Comparison of ENCODE assay signal across 9 cellular contexts in genomic region chr7:16668049-16668858, GRCh38. TPM values are rescaled to one million over a fixed set of nuclear protein-coding genes. Genes with fewer than 3 reads are reported as not detected.
A peak's percentile ranks its signal among the peaks of the same experiment; 100 is the strongest.
DNase-seq lines count a peak whose midpoint lies in the region; ATAC-seq, FAIRE-seq and TF ChIP-seq lines count a peak whose summit lies in the region.
"Had no signal": no experiment of that assay in that cellular context is flagged by ENCODE, and none has a peak within 500 bp of the region (broad histone marks: within the 10 kb centered on the region; RNA-seq: fewer than 3 reads in every experiment).

No MANE protein-coding gene starts in this region.

- H3K4me2 ChIP-seq in hepatocyte: peak overlapping the region; percentile 37

- peaks cover 73% of the 10 kb centered on the region for H3K79me2 ChIP-seq in hepatocyte

- peak; percentile 72 to 75 for DNase-seq in HL-60 (ENCODE audit: low read depth in 1 of 2, low spot score in 1 of 2)
- peak; percentile 91 for DNase-seq in hepatocyte (ENCODE audit: low spot score)
- DNase-seq in thyroid gland: peak; percentile 85 to 88
- DNase-seq in endothelial cell (ENCODE audit: low spot score): no peak
- DNase-seq in small intestine: no peak
- no peak for DNase-seq in NCI-H510A (lab: John Stamatoyannopoulos, UW)

- H3K27me3 ChIP-seq in HL-60 (ENCODE audit: insufficient read depth, poor library complexity, severe bottlenecking) (no peaks in the 10 kb centered on the region), hepatocyte (no peaks in the 10 kb centered on the region), thyroid gland (no peaks in the 10 kb centered on the region), small intestine (ENCODE audit: control insufficient read depth in 2 of 2, insufficient read depth in 2 of 2, low read length in 2 of 2) (no peaks in the 10 kb centered on the region)

- H3K27ac Mint-ChIP-seq in endothelial cell (ENCODE audit: unreplicated experiment): no peak overlapping the region

- TF ChIP-seq POLR2A in thyroid gland (IDR thresholded peaks at IDR 0.05): peak in 1 of 2 donors; percentile 62

- H2AFZ ChIP-seq in hepatocyte: no peak overlapping the region

- H3K36me3 ChIP-seq in hepatocyte (replicated peaks; ENCODE audit: insufficient read depth, low read depth): no peaks in the 10 kb centered on the region
- no peaks in the 10 kb centered on the region for H3K36me3 ChIP-seq in thyroid gland
- H3K36me3 ChIP-seq in small intestine (ENCODE audit: control insufficient read depth in 2 of 2, insufficient read depth in 2 of 2, low read length in 2 of 2): peaks cover 0 to 3% of the 10 kb centered on the region in 2 donors

- 35% methylated on average over 11 of the region's 11 CpGs for WGBS in hepatocyte (ENCODE audit: low lambda C conversion rate, missing lambda C conversion rate)
- 36 to 44% methylated on average over 11 of the region's 11 CpGs for WGBS in thyroid gland, 2 donors
- WGBS in small intestine, 3 donors: 61 to 77% (median 74%) methylated on average over 11 of the region's 11 CpGs

- ATAC-seq in activated CD4-positive, CD25-positive, alpha-beta regulatory T cell treated with anti-CD3 and anti-CD28 coated beads, Interleukin-2, amount 50 U/mL, for 24 hours: no peak

- H3K4me3 ChIP-seq in HL-60 (replicated peaks; ENCODE audit: insufficient read depth, low read length): no peak overlapping the region
- no peak overlapping the region for H3K4me3 ChIP-seq in WI38 (ENCODE audit: low read depth, low read length)
- no peak overlapping the region for H3K4me3 ChIP-seq in hepatocyte
- no peak overlapping the region for H3K4me3 ChIP-seq in thyroid gland (replicated peaks in 1 of 3)
- H3K4me3 ChIP-seq in small intestine (ENCODE audit: low read depth in 1 of 2, low read length in 2 of 2): no peak overlapping the region

- peak overlapping the region; percentile 45 for H3K27ac ChIP-seq in HL-60 (replicated peaks)
- peak overlapping the region; percentile 93 for H3K27ac ChIP-seq in hepatocyte
- peak overlapping the region; percentile 83 to 95 (median 85) for H3K27ac ChIP-seq in thyroid gland
- no peak overlapping the region for H3K27ac ChIP-seq in small intestine (ENCODE audit: low read depth in 1 of 2, low read length in 1 of 2)

- no peak for TF ChIP-seq CTCF in HL-60 (IDR thresholded peaks at IDR 0.05; ENCODE audit: insufficient read depth, low read length)
- 0 out of 2 replicates have a peak, but pooled peaks have one; percentile 11 for TF ChIP-seq CTCF in WI38 (IDR thresholded peaks at IDR 0.05; ENCODE audit: low read depth, low read length)
- TF ChIP-seq CTCF in hepatocyte (IDR thresholded peaks at IDR 0.05; ENCODE audit: poor library complexity): no peak
- TF ChIP-seq CTCF in thyroid gland (IDR thresholded peaks at IDR 0.05): peak in 2 of 6 experiments; percentile 22 to 30
- TF ChIP-seq CTCF in endothelial cell (IDR thresholded peaks at IDR 0.05; ENCODE audit: unreplicated experiment): no peak

- H3K36me3 Mint-ChIP-seq in endothelial cell (ENCODE audit: low read depth, unreplicated experiment): peaks cover 29% of the 10 kb centered on the region

- H3K9me3 ChIP-seq in hepatocyte (ENCODE audit: low read depth) (no peaks in the 10 kb centered on the region), thyroid gland (no peaks in the 10 kb centered on the region), small intestine (ENCODE audit: control insufficient read depth, low read depth) (no peaks in the 10 kb centered on the region)

- H4K20me1 ChIP-seq in hepatocyte (ENCODE audit: insufficient read depth, poor library complexity, severe bottlenecking): no peaks in the 10 kb centered on the region

- peaks cover 18% of the 10 kb centered on the region for H3K4me1 ChIP-seq in hepatocyte (ENCODE audit: insufficient read depth)
- H3K4me1 ChIP-seq in thyroid gland: peaks cover 16 to 20% of the 10 kb centered on the region in 2 donors
- no peaks in the 10 kb centered on the region for H3K4me1 ChIP-seq in small intestine (ENCODE audit: control insufficient read depth in 2 of 2, insufficient read depth in 1 of 2, low read depth in 1 of 2, low read length in 1 of 2)

- FAIRE-seq in small intestine (lab: Jason Lieb, UNC): no peak

- no peaks in the 10 kb centered on the region for H3K9me2 ChIP-seq in hepatocyte (replicated peaks; ENCODE audit: insufficient read depth)

- H3K9me3 Mint-ChIP-seq in endothelial cell (ENCODE audit: unreplicated experiment): no peaks in the 10 kb centered on the region
- H3K9me3 Mint-ChIP-seq: central memory CD8-positive, alpha-beta T cell had no signal

- peaks cover 9% of the 10 kb centered on the region for H3K4me1 Mint-ChIP-seq in endothelial cell (ENCODE audit: unreplicated experiment)

- intact Hi-C loops in thyroid gland (cut with DNase I): no loop called here

- peaks cover 4% of the 10 kb centered on the region for H3K27me3 Mint-ChIP-seq in endothelial cell (ENCODE audit: unreplicated experiment)
- H3K27me3 Mint-ChIP-seq: central memory CD8-positive, alpha-beta T cell had no signal

- H3K4me3 Mint-ChIP-seq in endothelial cell (ENCODE audit: unreplicated experiment): no peak overlapping the region
- H3K4me3 Mint-ChIP-seq: central memory CD8-positive, alpha-beta T cell had no signal

RNA-seq across cellular contexts. Expression of gene BZW2, which starts 22.3 kb away (rescaled TPM):
- 96.7 and 97.7 TPM in 2 replicates for total RNA-seq in hepatocyte
- polyA plus RNA-seq in hepatocyte: 60.5 and 72.1 TPM in 2 replicates
- 10 to 100 TPM; 63.0 to 69.0 (median 66.8) TPM for total RNA-seq in thyroid gland
- 141 TPM for total RNA-seq in endothelial cell (ENCODE audit: unreplicated experiment)
- 10 to 100 TPM; 21.9 to 60.6 (median 30.5) TPM for polyA plus RNA-seq in small intestine

RNA-seq across cellular contexts. Expression of gene ANKMY2, which starts 22.7 kb away (rescaled TPM):
- 42.5 and 48.0 TPM in 2 replicates for total RNA-seq in hepatocyte
- polyA plus RNA-seq in hepatocyte: 30.7 and 31.5 TPM in 2 replicates
- 10 to 100 TPM; 21.2 to 35.1 (median 23.9) TPM for total RNA-seq in thyroid gland
- 20.5 TPM for total RNA-seq in endothelial cell (ENCODE audit: unreplicated experiment)
- polyA plus RNA-seq in small intestine: 10 to 100 TPM; 13.9 to 14.3 (median 14.1) TPM

Comparison
In these comparisons a context has a peak if more than half of its experiments do, and no peak if none do; other contexts are left out.
1. DNase-seq: peak in HL-60 (2 of 2), hepatocyte (single experiment) and thyroid gland (2 of 2); none in endothelial cell (single experiment), small intestine (single experiment) and NCI-H510A (single experiment).
2. H3K27ac ChIP-seq: peak in HL-60 (single experiment), hepatocyte (single experiment) and thyroid gland (3 of 3); none in small intestine (0 of 2).